Comparison of ENCODE assay signal across 8 cellular contexts in the genomic region with DNA sequence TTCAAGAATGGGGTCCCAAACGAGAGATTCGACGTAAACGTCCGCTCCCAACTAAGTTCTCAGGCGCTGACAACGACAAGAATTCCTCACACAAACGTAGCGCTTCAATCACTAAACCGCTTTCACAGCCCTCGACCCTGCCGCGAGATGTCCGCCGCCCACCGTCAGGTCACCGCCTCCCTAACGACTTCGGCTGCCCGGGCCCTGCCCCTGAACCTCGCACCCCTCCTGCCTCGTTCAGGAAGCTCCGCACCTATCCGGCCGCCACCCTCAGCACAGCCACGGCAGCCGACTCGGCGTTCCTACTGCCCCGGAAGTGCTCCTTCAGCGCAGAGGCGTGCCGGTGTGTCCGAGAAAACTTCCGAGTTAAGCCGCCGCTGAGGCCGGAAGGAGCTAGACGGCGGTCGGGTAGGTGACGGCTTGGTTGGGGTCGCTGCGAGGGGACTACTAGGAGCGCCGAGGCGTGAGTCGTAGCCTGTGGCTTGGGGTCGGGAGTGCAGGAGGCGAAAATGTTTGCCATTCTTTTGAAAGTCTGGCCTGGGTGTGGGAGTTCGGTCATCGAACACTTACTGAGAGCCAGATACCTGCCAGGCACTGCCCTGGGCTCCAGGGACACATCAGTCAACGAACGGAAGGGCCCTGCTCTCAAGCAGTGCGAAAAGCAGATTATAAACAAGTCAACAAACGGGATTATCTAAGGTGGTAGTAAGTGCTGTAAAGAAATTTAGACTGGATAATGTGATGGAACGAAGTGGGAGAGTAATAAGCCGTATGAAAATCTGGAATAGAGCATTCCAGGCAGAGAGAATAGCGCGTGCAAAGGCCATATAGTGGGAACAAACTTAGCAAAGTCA.
DNase-seq lines count a peak whose midpoint lies in the region; ATAC-seq lines count a peak whose summit lies in the region.

Gene FAM114A2 (minus strand): TSS at position 307 of the 854 bp plus-strand sequence. CDS start 3,957 bp downstream, outside the sequence.
Gene MFAP3 (plus strand): TSS at position 364 of the 854 bp plus-strand sequence. CDS start 10,756 bp downstream, outside the sequence.

- peak; percentile 92 for ATAC-seq in GM18517 (IDR thresholded peaks at IDR 0.05; ENCODE audit: unreplicated experiment)
- peak; percentile 99 for ATAC-seq in HG03025 (IDR thresholded peaks at IDR 0.05; ENCODE audit: low FRiP score, unreplicated experiment)

- peak; percentile 44 for DNase-seq in NCI-H2081 treated with DMSO at 0.1 percent for 48 hours (lab: John Stamatoyannopoulos, UW)
- DNase-seq in T1000 (lab: John Stamatoyannopoulos, UW) = peak; percentile 57
- DNase-seq in astrocyte of the hippocampus (ENCODE audit: low read depth, low spot score) = peak; percentile 93
- peak; percentile 67 to 75 for DNase-seq in hippocampal formation (lab: John Stamatoyannopoulos, UW)
- peak; percentile 94 for DNase-seq in retina
- no peak for DNase-seq in cortex of kidney (lab: John Stamatoyannopoulos, UW)
